Comparison of ENCODE assay signal across 1 cellular context in genomic region chr10:119655566-119656001, GRCh38.
TF ChIP-seq lines count a peak whose summit lies in the region.

No MANE protein-coding gene starts in this region.

TF ChIP-seq in WTC11, 78 proteins besides CTCF, POLR2A, EP300 and RAD21:
- TF ChIP-seq ARID4B (CRISPR knock-in tag; IDR thresholded peaks at IDR 0.05; ENCODE audit: borderline replicate concordance) = no peak
- no peak for TF ChIP-seq STAT6 (CRISPR knock-in tag; conservative IDR thresholded peaks at IDR 0.05; ENCODE audit: low read depth)
- TF ChIP-seq GRHL2 (CRISPR knock-in tag; IDR thresholded peaks at IDR 0.05; ENCODE audit: insufficient replicate concordance, severe bottlenecking) = no peak
- TF ChIP-seq ZNF281 (CRISPR knock-in tag; IDR thresholded peaks at IDR 0.05) = no peak
- no peak for TF ChIP-seq USF2 (CRISPR knock-in tag; IDR thresholded peaks at IDR 0.05)
- TF ChIP-seq TCF7 (CRISPR knock-in tag; IDR thresholded peaks at IDR 0.05; ENCODE audit: low read depth) = no peak
- TF ChIP-seq ATF1 (CRISPR knock-in tag; IDR thresholded peaks at IDR 0.05) = no peak
- no peak for TF ChIP-seq NR3C1 (CRISPR knock-in tag; conservative IDR thresholded peaks at IDR 0.05; ENCODE audit: low read depth)
- no peak for TF ChIP-seq NFATC4 (CRISPR knock-in tag; IDR thresholded peaks at IDR 0.05)
- no peak for TF ChIP-seq E2F5 (CRISPR knock-in tag; IDR thresholded peaks at IDR 0.05)
- TF ChIP-seq ATF2 (CRISPR knock-in tag; IDR thresholded peaks at IDR 0.05; ENCODE audit: borderline replicate concordance, low read depth) = no peak
- no peak for TF ChIP-seq ATF6 (CRISPR knock-in tag; IDR thresholded peaks at IDR 0.05)
- no peak for TF ChIP-seq ESRRA (CRISPR knock-in tag; IDR thresholded peaks at IDR 0.05; ENCODE audit: borderline replicate concordance)
- TF ChIP-seq NFYB (CRISPR knock-in tag; conservative IDR thresholded peaks at IDR 0.05; ENCODE audit: low read depth) = no peak
- no peak for TF ChIP-seq ZNF263 (CRISPR knock-in tag; IDR thresholded peaks at IDR 0.05; ENCODE audit: low read depth)
